In the genomic region with DNA sequence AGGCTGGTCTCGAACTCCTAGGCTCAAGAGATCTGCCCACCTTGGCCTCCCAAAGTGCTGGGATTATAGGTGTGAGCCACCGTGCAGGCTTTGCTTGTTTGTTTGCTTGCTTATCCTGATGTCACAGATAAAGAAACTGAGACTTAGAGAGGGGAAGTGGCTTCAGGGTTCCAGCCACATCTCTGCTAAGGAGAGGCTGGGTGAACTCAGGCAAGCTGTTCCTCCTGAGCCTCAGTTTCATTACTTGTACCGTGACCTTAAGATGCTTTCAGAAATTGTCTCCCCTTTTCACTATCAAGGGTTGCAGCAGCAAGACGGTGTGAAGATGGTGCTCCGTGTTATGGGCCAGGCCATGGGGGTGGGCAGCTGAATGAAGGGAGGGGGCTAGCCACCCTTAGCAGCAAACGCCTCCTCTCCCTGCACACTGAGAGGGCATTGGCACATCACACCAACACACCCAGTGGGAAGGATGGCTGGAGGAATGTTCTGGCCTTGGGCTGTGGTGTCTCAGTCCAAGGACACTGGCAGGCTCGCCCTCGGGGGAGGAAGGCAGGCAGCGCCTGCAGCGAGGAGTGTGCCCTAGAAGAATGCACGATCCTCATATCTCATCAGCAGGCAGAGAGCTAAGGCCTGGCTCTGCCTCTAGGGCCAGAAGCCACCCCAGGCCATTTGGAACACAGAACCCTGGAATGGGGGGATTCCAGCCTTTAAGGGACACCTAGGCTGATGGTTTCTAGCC, we compare ENCODE assay signal across 12 cellular contexts. TPM values are rescaled to one million over a fixed set of nuclear protein-coding genes. Genes with fewer than 3 reads are reported as not detected.
DNase-seq lines count a peak whose midpoint lies in the region; ATAC-seq and TF ChIP-seq lines count a peak whose summit lies in the region.
"Had no signal": no experiment of that assay in that cellular context is flagged by ENCODE, and none has a peak within 500 bp of the region (broad histone marks: within the 10 kb centered on the region; RNA-seq: fewer than 3 reads in every experiment).

No MANE protein-coding gene starts in this region.

- H3K4me1 ChIP-seq in adrenal gland (replicated peaks in 1 of 2): peaks cover 37 to 60% of the 10 kb centered on the region in 2 donors
- H3K4me1 ChIP-seq in testis: peaks cover 57% of the 10 kb centered on the region
- H3K4me1 ChIP-seq in smooth muscle cell (ENCODE audit: low read depth): no peaks in the 10 kb centered on the region

- H3K27ac ChIP-seq in adrenal gland (peak overlapping the region in 4 of 5 donors; percentile 5 to 85 (median 54)), testis (peak overlapping the region in 1 of 2 donors; percentile 45), smooth muscle cell (ENCODE audit: low read depth) (no peak overlapping the region)
- H3K27ac ChIP-seq: A549, GM23248 had no signal

- no peak for TF ChIP-seq CTCF in activated CD8-positive, alpha-beta T cell treated with anti-CD3 and anti-CD28 coated beads for 36 hours (IDR thresholded peaks at IDR 0.05)
- TF ChIP-seq CTCF in adrenal gland (IDR thresholded peaks at IDR 0.05) (no peak), testis (IDR thresholded peaks at IDR 0.05) (no peak), smooth muscle cell (IDR thresholded peaks at IDR 0.05; ENCODE audit: borderline replicate concordance, insufficient read depth, poor library complexity, severe bottlenecking) (no peak)

- WGBS in adrenal gland, 4 donors: 40 to 48% (median 45%) methylated on average over 6 to 11 of the region's 11 CpGs
- 34 to 46% methylated on average over 6 to 11 of the region's 11 CpGs for WGBS in testis, 2 donors
- 81% methylated on average over 10 of the region's 11 CpGs for WGBS in smooth muscle cell (ENCODE audit: low lambda C conversion rate)

- H3K9me3 ChIP-seq in adrenal gland (replicated peaks in 1 of 3) (no peaks in the 10 kb centered on the region), testis (no peaks in the 10 kb centered on the region), smooth muscle cell (replicated peaks; ENCODE audit: low read depth) (no peaks in the 10 kb centered on the region)
- H3K9me3 ChIP-seq: A549, mucosa of descending colon had no signal

- H3K79me2 ChIP-seq in smooth muscle cell (ENCODE audit: low read depth): no peaks in the 10 kb centered on the region

- H3K4me2 ChIP-seq in smooth muscle cell: no peak overlapping the region
- H3K4me2 ChIP-seq: A549 had no signal

- H3K4me1 Mint-ChIP-seq in activated CD8-positive, alpha-beta T cell treated with anti-CD3 and anti-CD28 coated beads, Interleukin-2, amount 10 ng/mL, durations not matched to agents 7 days and 5 days (ENCODE audit: low read depth): peaks cover 37% of the 10 kb centered on the region
- peaks cover 4% of the 10 kb centered on the region for H3K4me1 Mint-ChIP-seq in activated CD8-positive, alpha-beta T cell treated with anti-CD3 and anti-CD28 coated beads for 36 hours (ENCODE audit: low read depth)

- no peaks in the 10 kb centered on the region for H3K9me3 Mint-ChIP-seq in activated CD8-positive, alpha-beta T cell treated with anti-CD3 and anti-CD28 coated beads, Interleukin-2, amount 10 ng/mL, durations not matched to agents 7 days and 5 days (ENCODE audit: insufficient read depth)
- H3K9me3 Mint-ChIP-seq in activated CD8-positive, alpha-beta T cell treated with anti-CD3 and anti-CD28 coated beads for 36 hours: no peaks in the 10 kb centered on the region

- H3K9ac ChIP-seq in smooth muscle cell (ENCODE audit: low read depth): no peak overlapping the region
- H3K9ac ChIP-seq: GM23248 had no signal

- peak; percentile 71 for ATAC-seq in activated CD8-positive, alpha-beta T cell treated with anti-CD3 and anti-CD28 coated beads, Interleukin-2, amount 10 ng/mL, durations not matched to agents 7 days and 5 days
- no peak for ATAC-seq in activated CD8-positive, alpha-beta T cell treated with anti-CD3 and anti-CD28 coated beads for 36 hours
- peak; percentile 85 for ATAC-seq in HG02884 (IDR thresholded peaks at IDR 0.05; ENCODE audit: unreplicated experiment)
- ATAC-seq: A549, mucosa of descending colon had no signal

- CTCF ChIA-PET in activated CD8-positive, alpha-beta T cell treated with anti-CD3 and anti-CD28 coated beads, Interleukin-2, amount 10 ng/mL, durations not matched to agents 7 days and 5 days (lab: Charles Lee): interaction anchor here (0.7 to 2.2 kb wide), 5 partner anchors 9 to 28 kb away, joined by 3 to 11 read pairs (median 4); no protein-coding TSS in a partner anchor
- CTCF ChIA-PET in activated CD8-positive, alpha-beta T cell treated with anti-CD3 and anti-CD28 coated beads for 36 hours (lab: Charles Lee): interaction anchor here (1.2 to 3.2 kb wide), 2 partner anchors 12 to 19 kb away, joined by 3 to 9 read pairs; no protein-coding TSS in a partner anchor

- H3F3A ChIP-seq in smooth muscle cell (ENCODE audit: low read depth): no peaks in the 10 kb centered on the region

- H3K36me3 ChIP-seq in adrenal gland (replicated peaks in 1 of 2) (peaks cover 0 to 50% of the 10 kb centered on the region in 2 donors), testis (ENCODE audit: low read depth, missing control alignments) (no peaks in the 10 kb centered on the region), smooth muscle cell (ENCODE audit: low read depth) (no peaks in the 10 kb centered on the region)

- peaks cover 32% of the 10 kb centered on the region for H4K20me1 ChIP-seq in smooth muscle cell (ENCODE audit: low read depth)

- no peaks in the 10 kb centered on the region for H3K27me3 ChIP-seq in adrenal gland
- no peaks in the 10 kb centered on the region for H3K27me3 ChIP-seq in testis
- H3K27me3 ChIP-seq in smooth muscle cell (ENCODE audit: low read depth): no peaks in the 10 kb centered on the region

- no peak overlapping the region for H2AFZ ChIP-seq in smooth muscle cell (ENCODE audit: low read depth)
- H2AFZ ChIP-seq: GM23248 had no signal

- POLR2A ChIA-PET in activated CD8-positive, alpha-beta T cell treated with anti-CD3 and anti-CD28 coated beads, Interleukin-2, amount 10 ng/mL, durations not matched to agents 7 days and 5 days (lab: Charles Lee): interaction anchor here (0.7 kb wide), 1 partner anchor 54 kb away, joined by 3 read pairs; a partner anchor contains a TSS
- POLR2A ChIA-PET in activated CD8-positive, alpha-beta T cell treated with anti-CD3 and anti-CD28 coated beads for 36 hours (lab: Charles Lee): no interaction called here

- peak; percentile 50 for DNase-seq in activated CD8-positive, alpha-beta T cell treated with anti-CD3 and anti-CD28 coated beads, Interleukin-2, amount 10 ng/mL, durations not matched to agents 7 days and 5 days
- DNase-seq in activated CD8-positive, alpha-beta T cell treated with anti-CD3 and anti-CD28 coated beads for 36 hours: no peak
- DNase-seq in adrenal gland (peak; percentile 53 to 88 (median 87)), testis (peak; percentile 92), GM03348 (ENCODE audit: low spot score) (no peak), NCI-H1417 (lab: John Stamatoyannopoulos, UW) (no peak), smooth muscle cell (lab: John Stamatoyannopoulos, UW; ENCODE audit: unreplicated experiment) (no peak)
- DNase-seq: GM23248, NCI-H2171 treated with DMSO at 0.1 percent for 48 hours had no signal

- intact Hi-C loops in activated CD8-positive, alpha-beta T cell treated with anti-CD3 and anti-CD28 coated beads for 36 hours (cut with micrococcal nuclease): no loop called here
- intact Hi-C loops in adrenal gland (cut with DNase I): no loop called here
- intact Hi-C loops in testis (cut with DNase I; ENCODE audit: low total_unique reads): no loop called here

- H3K4me3 Mint-ChIP-seq in activated CD8-positive, alpha-beta T cell treated with anti-CD3 and anti-CD28 coated beads, Interleukin-2, amount 10 ng/mL, durations not matched to agents 7 days and 5 days: peak overlapping the region; percentile 7
- no peak overlapping the region for H3K4me3 Mint-ChIP-seq in activated CD8-positive, alpha-beta T cell treated with anti-CD3 and anti-CD28 coated beads for 36 hours

- TF ChIP-seq POLR2A in adrenal gland (IDR thresholded peaks at IDR 0.05): peak in 1 of 2 donors; percentile 19
- TF ChIP-seq POLR2A in testis (IDR thresholded peaks at IDR 0.05): no peak

- H3K36me3 Mint-ChIP-seq in activated CD8-positive, alpha-beta T cell treated with anti-CD3 and anti-CD28 coated beads, Interleukin-2, amount 10 ng/mL, durations not matched to agents 7 days and 5 days (ENCODE audit: low read depth): no peaks in the 10 kb centered on the region
- no peaks in the 10 kb centered on the region for H3K36me3 Mint-ChIP-seq in activated CD8-positive, alpha-beta T cell treated with anti-CD3 and anti-CD28 coated beads for 36 hours (ENCODE audit: low read depth)

- H3K27ac Mint-ChIP-seq in activated CD8-positive, alpha-beta T cell treated with anti-CD3 and anti-CD28 coated beads, Interleukin-2, amount 10 ng/mL, durations not matched to agents 7 days and 5 days: peak overlapping the region; percentile 84
- no peak overlapping the region for H3K27ac Mint-ChIP-seq in activated CD8-positive, alpha-beta T cell treated with anti-CD3 and anti-CD28 coated beads for 36 hours

- H3K27me3 Mint-ChIP-seq in activated CD8-positive, alpha-beta T cell treated with anti-CD3 and anti-CD28 coated beads, Interleukin-2, amount 10 ng/mL, durations not matched to agents 7 days and 5 days (ENCODE audit: low read depth): no peaks in the 10 kb centered on the region
- H3K27me3 Mint-ChIP-seq in activated CD8-positive, alpha-beta T cell treated with anti-CD3 and anti-CD28 coated beads for 36 hours: no peaks in the 10 kb centered on the region

- H3K4me3 ChIP-seq in adrenal gland (no peak overlapping the region), testis (no peak overlapping the region), smooth muscle cell (no peak overlapping the region)
- H3K4me3 ChIP-seq: A549, GM23248, mucosa of descending colon had no signal

RNA-seq across cellular contexts. Expression of a gene that starts 48.2 kb away (rescaled TPM):
- not detected for total RNA-seq in activated CD8-positive, alpha-beta T cell treated with anti-CD3 and anti-CD28 coated beads, Interleukin-2, amount 10 ng/mL, durations not matched to agents 7 days and 5 days
- total RNA-seq in activated CD8-positive, alpha-beta T cell treated with anti-CD3 and anti-CD28 coated beads for 36 hours: not detected
- under 1 TPM in 1 of 8 donors, not detected in 7; 0.29 TPM for total RNA-seq in adrenal gland
- under 1 TPM in 2 of 3 donors, not detected in 1; 0.10 to 0.22 TPM for polyA plus RNA-seq in adrenal gland
- total RNA-seq in testis: 1 to 10 TPM; 2.8 to 3.4 TPM
- 2.9 TPM for polyA plus RNA-seq in testis (ENCODE audit: insufficient read depth, low read depth, low replicate concordance)
- total RNA-seq in smooth muscle cell: not detected in 2 replicates
- polyA plus RNA-seq in smooth muscle cell: not detected in 2 replicates

RNA-seq across cellular contexts. Expression of a gene that starts 54.1 kb away (rescaled TPM):
- total RNA-seq in activated CD8-positive, alpha-beta T cell treated with anti-CD3 and anti-CD28 coated beads, Interleukin-2, amount 10 ng/mL, durations not matched to agents 7 days and 5 days: 10 to 100 TPM; 40.2 to 41.8 TPM
- total RNA-seq in activated CD8-positive, alpha-beta T cell treated with anti-CD3 and anti-CD28 coated beads for 36 hours: 10 to 100 TPM; 21.6 to 23.9 TPM
- 10 to 100 TPM in 4 of 8 donors, 1 to 10 TPM in 4; 6.7 to 17.0 (median 11.1) TPM for total RNA-seq in adrenal gland
- 10 to 100 TPM; 18.5 to 23.5 (median 22.7) TPM for polyA plus RNA-seq in adrenal gland
- total RNA-seq in testis: 10 to 100 TPM; 24.6 to 30.2 TPM
- polyA plus RNA-seq in testis (ENCODE audit: insufficient read depth, low read depth, low replicate concordance): 38.6 TPM
- 17.0 and 23.0 TPM in 2 replicates for total RNA-seq in smooth muscle cell
- 15.1 and 17.4 TPM in 2 replicates for polyA plus RNA-seq in smooth muscle cell

Comparison
In these comparisons a context has a peak if more than half of its experiments do, and no peak if none do; other contexts are left out.
1. DNase-seq: peak in activated CD8-positive, alpha-beta T cell treated with anti-CD3 and anti-CD28 coated beads, Interleukin-2, amount 10 ng/mL, durations not matched to agents 7 days and 5 days (single experiment), adrenal gland (7 of 7) and testis (single experiment); none in activated CD8-positive, alpha-beta T cell treated with anti-CD3 and anti-CD28 coated beads for 36 hours (single experiment), GM03348 (single experiment), NCI-H1417 (0 of 3) and smooth muscle cell (single experiment).